Comparison of ENCODE assay signal across 28 cellular contexts in genomic region chr7:130299909-130300308, GRCh38. TPM values are rescaled to one million over a fixed set of nuclear protein-coding genes. Genes with fewer than 3 reads are reported as not detected.
"Had no signal": no experiment of that assay in that cellular context is flagged by ENCODE, and none has a peak within 500 bp of the region (broad histone marks: within the 10 kb centered on the region; RNA-seq: fewer than 3 reads in every experiment).

No MANE protein-coding gene starts in this region.

- H3K4me3 Mint-ChIP-seq: activated B cell treated with CpG ODN at 0.5 μM for 24 hours; activated CD8-positive, alpha-beta T cell treated with anti-CD3 and anti-CD28 coated beads, Interleukin-2, amount 10 ng/mL, durations not matched to agents 7 days and 5 days; activated naive CD4-positive, alpha-beta T cell treated with anti-CD3 and anti-CD28 coated beads, Interleukin-2, amount 50 U/mL, for 24 hours; natural killer cell treated with Interleukin-12 subunit alpha and Interleukin-12 subunit beta and Interleukin-15 and Interleukin-18, amount 100 ng/mL, for 72 hours; T-helper 2 cell treated with Interferon-gamma antibody and Interleukin-4, amounts not matched to agents 5 μg/mL and 100 μg/mL, for 36 hours; type B pancreatic cell had no signal

- H3K27me3 Mint-ChIP-seq: activated naive CD4-positive, alpha-beta T cell treated with anti-CD3 and anti-CD28 coated beads, Interleukin-2, amount 50 U/mL, for 24 hours; type B pancreatic cell had no signal

- FAIRE-seq: endothelial cell of umbilical vein, small intestine had no signal

- DNase-seq: activated B cell treated with CpG ODN at 0.5 μM for 24 hours; activated CD4-positive, alpha-beta T cell treated with anti-CD3 and anti-CD28 coated beads for 48 hours; activated CD8-positive, alpha-beta memory T cell treated with anti-CD3 and anti-CD28 coated beads, Interleukin-2, amount 50 U/mL, for 4 hours; activated CD8-positive, alpha-beta T cell treated with anti-CD3 and anti-CD28 coated beads, Interleukin-2, amount 10 ng/mL, durations not matched to agents 7 days and 5 days; activated effector memory CD4-positive, alpha-beta T cell treated with anti-CD3 and anti-CD28 coated beads, Interleukin-2, amount 50 U/mL, for 16 hours; activated T-cell treated with anti-CD3 and anti-CD28 coated beads, Interleukin-2, amount 50 U/mL, for 48 hours; amniotic stem cell; body of pancreas; cortex of kidney; effector CD8-positive, alpha-beta T cell; gastrocnemius medialis; heart right ventricle; left lung; mammary epithelial cell; right cardiac atrium; small intestine; stimulated activated CD4-positive, alpha-beta T cell treated with anti-CD3 and anti-CD28 coated beads, Interleukin-4, amount 100 ng/mL, for 4 hours; stimulated activated CD8-positive, alpha-beta memory T cell treated with anti-CD3 and anti-CD28 coated beads, Interleukin-4, amount 100 ng/mL, for 48 hours; stimulated activated naive CD8-positive, alpha-beta T cell treated with anti-CD3 and anti-CD28 coated beads, Interleukin-15, Interleukin-2, amounts not matched to agents 100 U/mL and 50 U/mL, for 24 hours had no signal

- H3K4me3 ChIP-seq: body of pancreas, gastrocnemius medialis, heart right ventricle, left lung had no signal

- H3K4me1 ChIP-seq: gastrocnemius medialis, heart right ventricle, left lung had no signal

- H3K36me3 Mint-ChIP-seq: activated naive CD4-positive, alpha-beta T cell treated with anti-CD3 and anti-CD28 coated beads, Interleukin-2, amount 50 U/mL, for 24 hours; natural killer cell treated with Interleukin-12 subunit alpha and Interleukin-12 subunit beta and Interleukin-15 and Interleukin-18, amount 100 ng/mL, for 72 hours had no signal

- ATAC-seq: activated CD8-positive, alpha-beta T cell treated with anti-CD3 and anti-CD28 coated beads, Interleukin-2, amount 10 ng/mL, durations not matched to agents 7 days and 5 days; body of pancreas; gastrocnemius medialis; heart right ventricle; left lung; natural killer cell treated with Interleukin-12 subunit alpha and Interleukin-12 subunit beta and Interleukin-15 and Interleukin-18, amount 100 ng/mL, for 72 hours; right cardiac atrium; stimulated activated naive CD8-positive, alpha-beta T cell treated with anti-CD3 and anti-CD28 coated beads, Interleukin-15, Interleukin-2, amounts not matched to agents 100 U/mL and 50 U/mL, for 24 hours had no signal

- H3K4me1 Mint-ChIP-seq: activated B cell treated with CpG ODN at 0.5 μM for 24 hours; activated naive CD4-positive, alpha-beta T cell treated with anti-CD3 and anti-CD28 coated beads, Interleukin-2, amount 50 U/mL, for 24 hours had no signal

- H3K36me3 ChIP-seq: gastrocnemius medialis, heart right ventricle, left lung had no signal

- H3K9me3 Mint-ChIP-seq: activated B cell treated with CpG ODN at 0.5 μM for 24 hours; activated naive CD4-positive, alpha-beta T cell treated with anti-CD3 and anti-CD28 coated beads, Interleukin-2, amount 50 U/mL, for 24 hours; natural killer cell treated with Interleukin-12 subunit alpha and Interleukin-12 subunit beta and Interleukin-15 and Interleukin-18, amount 100 ng/mL, for 72 hours; T-helper 2 cell treated with Interferon-gamma antibody and Interleukin-4, amounts not matched to agents 5 μg/mL and 100 μg/mL, for 36 hours had no signal

- H3K27me3 ChIP-seq: body of pancreas, gastrocnemius medialis, left lung had no signal

- H3K27ac Mint-ChIP-seq: activated B cell treated with CpG ODN at 0.5 μM for 24 hours; activated CD8-positive, alpha-beta T cell treated with anti-CD3 and anti-CD28 coated beads, Interleukin-2, amount 10 ng/mL, durations not matched to agents 7 days and 5 days; activated naive CD4-positive, alpha-beta T cell treated with anti-CD3 and anti-CD28 coated beads, Interleukin-2, amount 50 U/mL, for 24 hours; natural killer cell treated with Interleukin-12 subunit alpha and Interleukin-12 subunit beta and Interleukin-15 and Interleukin-18, amount 100 ng/mL, for 72 hours; progenitor cell of endocrine pancreas; T-helper 2 cell treated with Interferon-gamma antibody and Interleukin-4, amounts not matched to agents 5 μg/mL and 100 μg/mL, for 36 hours; type B pancreatic cell had no signal

- H3K9me3 ChIP-seq: body of pancreas, gastrocnemius medialis, heart right ventricle, left lung had no signal

- H3K27ac ChIP-seq: body of pancreas, gastrocnemius medialis, heart right ventricle, left lung had no signal

RNA-seq across cellular contexts. Expression of gene CPA4, which starts 6.9 kb away (rescaled TPM):
- total RNA-seq: activated B cell treated with CpG ODN at 0.5 μM for 24 hours; activated CD8-positive, alpha-beta T cell treated with anti-CD3 and anti-CD28 coated beads, Interleukin-2, amount 10 ng/mL, durations not matched to agents 7 days and 5 days; endothelial cell of umbilical vein; gastrocnemius medialis; natural killer cell treated with Interleukin-12 subunit alpha and Interleukin-12 subunit beta and Interleukin-15 and Interleukin-18, amount 100 ng/mL, for 72 hours; temporal lobe had no signal

RNA-seq across cellular contexts. Expression of gene CPA2, which starts 33.2 kb away (rescaled TPM):
- total RNA-seq: activated B cell treated with CpG ODN at 0.5 μM for 24 hours; activated CD8-positive, alpha-beta T cell treated with anti-CD3 and anti-CD28 coated beads, Interleukin-2, amount 10 ng/mL, durations not matched to agents 7 days and 5 days; endothelial cell of umbilical vein; fibroblast of lung; gastrocnemius medialis; left lung; natural killer cell treated with Interleukin-12 subunit alpha and Interleukin-12 subunit beta and Interleukin-15 and Interleukin-18, amount 100 ng/mL, for 72 hours; temporal lobe had no signal
- polyA plus RNA-seq: endothelial cell of umbilical vein had no signal

RNA-seq across cellular contexts. Expression of gene CPA5, which starts 44.7 kb away (rescaled TPM):
- total RNA-seq: activated B cell treated with CpG ODN at 0.5 μM for 24 hours; body of pancreas; endothelial cell of umbilical vein; fibroblast of lung; gastrocnemius medialis; heart right ventricle; left lung; mammary epithelial cell; natural killer cell treated with Interleukin-12 subunit alpha and Interleukin-12 subunit beta and Interleukin-15 and Interleukin-18, amount 100 ng/mL, for 72 hours; omental fat pad; progenitor cell of endocrine pancreas; right cardiac atrium; temporal lobe had no signal
- polyA plus RNA-seq: endothelial cell of umbilical vein, fibroblast of lung, right cardiac atrium had no signal
